In genomic region chr2:85796046-85796548, GRCh38 we compare ENCODE assay signal across 14 cellular contexts. TPM values are rescaled to one million over a fixed set of nuclear protein-coding genes. Genes with fewer than 3 reads are reported as not detected.
DNase-seq lines count a peak whose midpoint lies in the region; ATAC-seq, FAIRE-seq and TF ChIP-seq lines count a peak whose summit lies in the region.
"Had no signal": no experiment of that assay in that cellular context is flagged by ENCODE, and none has a peak within 500 bp of the region (broad histone marks: within the 10 kb centered on the region; RNA-seq: fewer than 3 reads in every experiment).

No MANE protein-coding gene starts in this region.

- FAIRE-seq in astrocyte (lab: Jason Lieb, UNC) = no peak

- H3K4me1 ChIP-seq in astrocyte (ENCODE audit: insufficient read depth, low read length) = peaks cover 20% of the 10 kb centered on the region
- peaks cover 17 to 84% (median 64%) of the 10 kb centered on the region in 12 donors for H3K4me1 ChIP-seq in heart left ventricle
- H3K4me1 ChIP-seq in neural progenitor cell = peaks cover 13% of the 10 kb centered on the region
- peaks cover 0 to 68% (median 62%) of the 10 kb centered on the region in 4 donors for H3K4me1 ChIP-seq in tibial artery

- H3K4me1 Mint-ChIP-seq in astrocyte (ENCODE audit: low read depth, unreplicated experiment) (peaks cover 39% of the 10 kb centered on the region), neural progenitor cell (peaks cover 59% of the 10 kb centered on the region)
- H3K4me1 Mint-ChIP-seq: activated CD4-positive, alpha-beta T cell treated with anti-CD3 and anti-CD28 coated beads, Interleukin-2, amount 10 ng/mL, durations not matched to agents 7 days and 5 days; activated T-helper 17 cell treated with anti-CD3 and anti-CD28 coated beads, Interleukin-2, amount 50 U/mL, for 72 hours had no signal

- H3K36me3 Mint-ChIP-seq in astrocyte (ENCODE audit: low read depth, unreplicated experiment) (peaks cover 3% of the 10 kb centered on the region), neural progenitor cell (no peaks in the 10 kb centered on the region)
- H3K36me3 Mint-ChIP-seq: type B pancreatic cell had no signal

- whole genome bisulfite sequencing in heart left ventricle, 4 donors = 56 to 73% (median 62%) methylated on average over 10 of the region's 10 CpGs

- H3K79me2 ChIP-seq in astrocyte (ENCODE audit: insufficient read depth, low read length) = no peaks in the 10 kb centered on the region
- no peaks in the 10 kb centered on the region for H3K79me2 ChIP-seq in neural progenitor cell (ENCODE audit: low read depth)

- DNase-seq in astrocyte (ENCODE audit: low read depth) (no peak), heart left ventricle (peak in 2 of 5 donors; percentile 28 to 60), neural progenitor cell (ENCODE audit: low spot score) (no peak), tibial artery (peak; percentile 45 to 67), GM13976 (ENCODE audit: low spot score) (no peak), NCI-H1417 treated with DMSO at 0.1 percent for 48 hours (lab: John Stamatoyannopoulos, UW) (no peak), SHP77 treated with DMSO at 0.1 percent for 48 hours (lab: John Stamatoyannopoulos, UW) (no peak), AG20443 (ENCODE audit: low spot score) (no peak)
- DNase-seq: activated CD4-positive, alpha-beta T cell treated with anti-CD3 and anti-CD28 coated beads, Interleukin-2, amount 10 ng/mL, durations not matched to agents 7 days and 5 days; NCI-H2029; NCI-H82 had no signal

- ATAC-seq in heart left ventricle = peak in 1 of 4 donors; percentile 1
- ATAC-seq: activated T-helper 17 cell treated with anti-CD3 and anti-CD28 coated beads, Interleukin-2, amount 50 U/mL, for 72 hours had no signal

- TF ChIP-seq CTCF in astrocyte (IDR thresholded peaks at IDR 0.05; ENCODE audit: insufficient read depth, low read depth, low read length) (no peak), heart left ventricle (IDR thresholded peaks at IDR 0.05) (no peak), neural progenitor cell (IDR thresholded peaks at IDR 0.05) (no peak), tibial artery (IDR thresholded peaks at IDR 0.05) (no peak), GM13976 (IDR thresholded peaks at IDR 0.05; ENCODE audit: borderline replicate concordance, control extremely low read depth, extremely low read depth, insufficient read depth, missing control alignments) (no peak)

- H3K36me3 ChIP-seq in astrocyte (ENCODE audit: insufficient read depth, low read length) (no peaks in the 10 kb centered on the region), heart left ventricle (peaks cover 0 to 3% (median 0%) of the 10 kb centered on the region in 9 donors), neural progenitor cell (no peaks in the 10 kb centered on the region), tibial artery (peaks cover 0 to 8% (median 0%) of the 10 kb centered on the region in 3 donors)
- H3K36me3 ChIP-seq: BLaER1 had no signal

- H3F3A ChIP-seq in neural progenitor cell (ENCODE audit: low read depth) = peaks cover 8% of the 10 kb centered on the region

- in situ Hi-C loops in GM13976 (cut with MboI; ENCODE audit: low sequenced_read_pairs, unreplicated experiment) = no loop called here

- peaks cover 3% of the 10 kb centered on the region for H3K9me3 ChIP-seq in astrocyte (ENCODE audit: insufficient read depth, low read depth, low read length)
- H3K9me3 ChIP-seq in heart left ventricle = peaks cover 0 to 7% (median 0%) of the 10 kb centered on the region in 12 donors
- no peaks in the 10 kb centered on the region for H3K9me3 ChIP-seq in neural progenitor cell (ENCODE audit: low read depth)
- no peaks in the 10 kb centered on the region for H3K9me3 ChIP-seq in tibial artery
- H3K9me3 ChIP-seq: BLaER1 had no signal

- H3K4me3 Mint-ChIP-seq in astrocyte (ENCODE audit: unreplicated experiment) (peak overlapping the region; percentile 37), neural progenitor cell (no peak overlapping the region)
- H3K4me3 Mint-ChIP-seq: activated CD4-positive, alpha-beta T cell treated with anti-CD3 and anti-CD28 coated beads, Interleukin-2, amount 10 ng/mL, durations not matched to agents 7 days and 5 days; activated T-helper 17 cell treated with anti-CD3 and anti-CD28 coated beads, Interleukin-2, amount 50 U/mL, for 72 hours had no signal

- H2AFZ ChIP-seq in astrocyte (ENCODE audit: low read depth, low read length) (no peak overlapping the region), neural progenitor cell (replicated peaks) (no peak overlapping the region)

- no peaks in the 10 kb centered on the region for H4K20me1 ChIP-seq in astrocyte (ENCODE audit: insufficient read depth, low read length)
- no peaks in the 10 kb centered on the region for H4K20me1 ChIP-seq in neural progenitor cell (ENCODE audit: low read depth)
- H4K20me1 ChIP-seq: BLaER1 had no signal

- H3K9me3 Mint-ChIP-seq in astrocyte (ENCODE audit: unreplicated experiment) (peaks cover 2% of the 10 kb centered on the region), neural progenitor cell (peaks cover 2% of the 10 kb centered on the region)
- H3K9me3 Mint-ChIP-seq: activated CD4-positive, alpha-beta T cell treated with anti-CD3 and anti-CD28 coated beads, Interleukin-2, amount 10 ng/mL, durations not matched to agents 7 days and 5 days; activated T-helper 17 cell treated with anti-CD3 and anti-CD28 coated beads, Interleukin-2, amount 50 U/mL, for 72 hours; type B pancreatic cell had no signal

- H3K4me3 ChIP-seq in astrocyte (ENCODE audit: insufficient read depth, low read depth, low read length) (no peak overlapping the region), heart left ventricle (peak overlapping the region in 1 of 12 donors; percentile 11), neural progenitor cell (no peak overlapping the region), tibial artery (no peak overlapping the region)
- H3K4me3 ChIP-seq: BLaER1 had no signal

- H3K9ac ChIP-seq in astrocyte (ENCODE audit: low read length) (no peak overlapping the region), neural progenitor cell (no peak overlapping the region)
- H3K9ac ChIP-seq: BLaER1 had no signal

- intact Hi-C loops in heart left ventricle (cut with DNase I) (loop anchor here in 8 of 10 donors (2.0 to 5.0 kb wide), 5 partner anchors 19 to 69 kb away; partner anchors contain the start of gene ATOH8 (in 5 of the 8)), tibial artery (cut with DNase I; ENCODE audit: low total_unique reads) (loop anchor here (10.0 kb wide), 1 partner anchor 51 kb away; no protein-coding TSS in a partner anchor)

- no peak for TF ChIP-seq POLR2A in heart left ventricle (IDR thresholded peaks at IDR 0.05)

- peak overlapping the region; percentile 9 for H3K4me2 ChIP-seq in astrocyte (ENCODE audit: low read length)
- peak overlapping the region; percentile 28 for H3K4me2 ChIP-seq in neural progenitor cell
- H3K4me2 ChIP-seq: BLaER1 had no signal

- H3K27me3 ChIP-seq in astrocyte (ENCODE audit: insufficient read depth, low read length) = peaks cover 4% of the 10 kb centered on the region
- H3K27me3 ChIP-seq in heart left ventricle = no peaks in the 10 kb centered on the region
- H3K27me3 ChIP-seq in neural progenitor cell = no peaks in the 10 kb centered on the region
- H3K27me3 ChIP-seq in tibial artery = no peaks in the 10 kb centered on the region
- H3K27me3 ChIP-seq: BLaER1 had no signal

- peaks cover 46% of the 10 kb centered on the region for H3K27me3 Mint-ChIP-seq in astrocyte (ENCODE audit: low read depth, unreplicated experiment)
- H3K27me3 Mint-ChIP-seq in neural progenitor cell (ENCODE audit: insufficient read depth, low read depth) = peaks cover 6% of the 10 kb centered on the region

- H3K27ac Mint-ChIP-seq in astrocyte (ENCODE audit: unreplicated experiment) (peak overlapping the region; percentile 71), neural progenitor cell (peak overlapping the region; percentile 95)
- H3K27ac Mint-ChIP-seq: activated CD4-positive, alpha-beta T cell treated with anti-CD3 and anti-CD28 coated beads, Interleukin-2, amount 10 ng/mL, durations not matched to agents 7 days and 5 days; activated T-helper 17 cell treated with anti-CD3 and anti-CD28 coated beads, Interleukin-2, amount 50 U/mL, for 72 hours; type B pancreatic cell had no signal

- no peak overlapping the region for H3K27ac ChIP-seq in astrocyte (ENCODE audit: low read depth, low read length)
- H3K27ac ChIP-seq in heart left ventricle = peak overlapping the region; percentile 32 to 88 (median 68)
- H3K27ac ChIP-seq in neural progenitor cell = no peak overlapping the region
- H3K27ac ChIP-seq in tibial artery = peak overlapping the region; percentile 69 to 85
- H3K27ac ChIP-seq: BLaER1 had no signal

RNA-seq across cellular contexts. Expression of gene ATOH8, which starts 42.3 kb away (rescaled TPM):
- 1.2 and 1.9 TPM in 2 replicates for total RNA-seq in astrocyte
- total RNA-seq in heart left ventricle = 100 to 1,000 TPM in 1 of 9 donors, 10 to 100 TPM in 8; 11.8 to 103 (median 18.5) TPM
- 10 to 100 TPM; 22.9 to 37.9 TPM for polyA plus RNA-seq in heart left ventricle
- 0.43 TPM in 1 of 2 replicates, not detected in the other for total RNA-seq in neural progenitor cell (ENCODE audit: low replicate concordance)
- total RNA-seq: activated T-helper 17 cell treated with anti-CD3 and anti-CD28 coated beads, Interleukin-2, amount 50 U/mL, for 72 hours had no signal

Comparison
In these comparisons a context has a peak if more than half of its experiments do, and no peak if none do; other contexts are left out.
1. DNase-seq: peak in tibial artery (2 of 2); none in astrocyte (single experiment), neural progenitor cell (single experiment), GM13976 (single experiment), NCI-H1417 treated with DMSO at 0.1 percent for 48 hours (single experiment), SHP77 treated with DMSO at 0.1 percent for 48 hours (single experiment) and AG20443 (single experiment).
2. H3K27ac ChIP-seq: peak in heart left ventricle (12 of 12) and tibial artery (2 of 2); none in astrocyte (single experiment) and neural progenitor cell (single experiment).